ENCODE assay signal across 1 cellular context in genomic region chr20:48015943-48016723, GRCh38.
TF ChIP-seq lines count a peak whose summit lies in the region.

No MANE protein-coding gene starts in this region.

TF ChIP-seq in IMR-90, 13 proteins besides CTCF, POLR2A, EP300 and RAD21 (continued from another document):
- TF ChIP-seq, protein P1, sequence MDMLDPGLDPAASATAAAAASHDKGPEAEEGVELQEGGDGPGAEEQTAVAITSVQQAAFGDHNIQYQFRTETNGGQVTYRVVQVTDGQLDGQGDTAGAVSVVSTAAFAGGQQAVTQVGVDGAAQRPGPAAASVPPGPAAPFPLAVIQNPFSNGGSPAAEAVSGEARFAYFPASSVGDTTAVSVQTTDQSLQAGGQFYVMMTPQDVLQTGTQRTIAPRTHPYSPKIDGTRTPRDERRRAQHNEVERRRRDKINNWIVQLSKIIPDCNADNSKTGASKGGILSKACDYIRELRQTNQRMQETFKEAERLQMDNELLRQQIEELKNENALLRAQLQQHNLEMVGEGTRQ (IDR thresholded peaks at IDR 0.05; ENCODE audit: low read depth, low read length): no peak
- no peak for TF ChIP-seq RFX5 (IDR thresholded peaks at IDR 0.05; ENCODE audit: low read depth, low read length)
- TF ChIP-seq NFE2L2 (IDR thresholded peaks at IDR 0.05; ENCODE audit: low read depth, low read length): no peak
- no peak for TF ChIP-seq RCOR1 (IDR thresholded peaks at IDR 0.05; ENCODE audit: insufficient replicate concordance, low read length)
- TF ChIP-seq MAZ (IDR thresholded peaks at IDR 0.05; ENCODE audit: borderline replicate concordance, low read depth, low read length): no peak
